ENCODE assay signal across 1 cellular context in the genomic region with DNA sequence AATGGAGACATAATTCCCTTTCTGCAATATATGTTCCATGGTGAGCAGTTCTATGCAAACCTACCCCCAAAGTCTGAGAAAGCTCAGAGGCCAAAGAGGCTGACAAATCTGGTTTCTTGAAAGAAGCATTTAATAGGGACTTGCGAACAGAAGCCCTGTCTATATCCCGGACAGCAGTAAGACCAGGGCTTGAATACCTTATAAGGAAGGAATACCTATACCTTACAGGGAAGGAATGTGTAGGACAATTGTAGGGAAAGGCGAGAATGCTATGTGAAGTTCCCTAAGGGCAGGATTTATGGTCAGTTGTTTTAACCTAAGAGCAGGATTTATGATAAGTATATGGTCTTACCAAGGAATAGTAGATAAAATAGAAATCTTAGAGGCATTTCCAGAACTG.
TF ChIP-seq lines count a peak whose summit lies in the region.

No MANE protein-coding gene starts in this region.

TF ChIP-seq in H1, 55 proteins besides CTCF, POLR2A, EP300 and RAD21:
- TF ChIP-seq SRF (IDR thresholded peaks at IDR 0.05; ENCODE audit: low read depth, low read length) (peak; percentile 60), ZNF274 (IDR thresholded peaks at IDR 0.05; ENCODE audit: borderline replicate concordance, extremely low read depth, low read length) (no peak)
